ENCODE assay signal across 29 cellular contexts in the genomic region with DNA sequence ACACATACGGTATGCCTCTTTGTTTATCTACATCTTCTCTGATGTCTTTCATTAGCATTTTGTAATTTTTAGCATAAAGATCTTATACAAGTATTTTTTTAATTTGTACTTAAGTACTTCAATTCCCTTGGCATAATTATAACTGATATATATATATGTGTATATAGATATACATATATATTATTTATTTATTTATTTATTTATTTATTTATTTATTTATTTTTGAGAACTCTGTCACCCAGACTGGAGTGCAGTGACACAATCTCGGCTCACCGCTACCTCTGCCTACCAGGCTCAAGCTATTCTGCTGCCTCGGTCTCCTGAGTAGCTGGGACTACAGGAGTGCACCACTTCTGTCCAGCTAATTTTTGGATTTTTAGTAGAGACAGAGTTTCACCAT.
"Had no signal": no experiment of that assay in that cellular context is flagged by ENCODE, and none has a peak within 500 bp of the region (broad histone marks: within the 10 kb centered on the region; RNA-seq: fewer than 3 reads in every experiment).

No MANE protein-coding gene starts in this region.

- H3K4me1 ChIP-seq: suprapubic skin, testis, thyroid gland, tibial nerve, transverse colon, upper lobe of left lung, upper lobe of right lung, uterus, vagina had no signal

- H3K36me3 ChIP-seq: stomach, suprapubic skin, thoracic aorta, thyroid gland, tibial artery, tibial nerve, transverse colon, upper lobe of left lung, upper lobe of right lung, uterus, vagina had no signal

- H3K4me3 Mint-ChIP-seq: stimulated activated effector memory CD8-positive, alpha-beta T cell treated with anti-CD3 and anti-CD28 coated beads, Interleukin-12 subunit alpha, Interleukin-12 subunit beta, amount 100 ng/mL, for 72 hours; stimulated activated memory B cell treated with anti-CD40 and anti-IgM and Interleukin-4, amounts not matched to agents 10 μg/mL and 1 μg/mL and 100 μg/mL, for 72 hours; stimulated activated naive B cell treated with anti-CD40 and anti-IgM and Interleukin-4, amounts not matched to agents 10 μg/mL and 1 μg/mL and 100 μg/mL, for 72 hours; stimulated activated naive CD8-positive, alpha-beta T cell treated with anti-CD3 and anti-CD28 coated beads, Interleukin-15, amount 100 ng/mL, for 72 hours; stimulated activated naive CD8-positive, alpha-beta T cell treated with anti-CD3 and anti-CD28 coated beads, Interleukin-15, Interleukin-2, amounts not matched to agents 100 ng/mL and 50 ng/mL, for 24 hours; type B pancreatic cell had no signal

- DNase-seq: stimulated activated CD4-positive, alpha-beta T cell treated with anti-CD3 and anti-CD28 coated beads, Interleukin-2, amount 100 ng/mL, for 48 hours; stimulated activated CD4-positive, alpha-beta T cell treated with anti-CD3 and anti-CD28 coated beads, Interleukin-4, amount 100 ng/mL, for 1 hour; stimulated activated CD4-positive, alpha-beta T cell treated with anti-CD3 and anti-CD28 coated beads, Interleukin-4, amount 100 ng/mL, for 24 hours; stimulated activated CD4-positive, alpha-beta T cell treated with anti-CD3 and anti-CD28 coated beads, Interleukin-4, amount 100 ng/mL, for 4 hours; stimulated activated CD8-positive, alpha-beta memory T cell treated with anti-CD3 and anti-CD28 coated beads, Interleukin-4, amount 100 ng/mL, for 48 hours; stimulated activated naive B cell treated with anti-CD40 and anti-IgM and Interleukin-4, amounts not matched to agents 10 μg/mL and 1 μg/mL and 100 μg/mL, for 72 hours; stimulated activated naive CD4-positive, alpha-beta T cell; stimulated activated naive CD4-positive, alpha-beta T cell treated with Interleukin-2 at 50 U/mL for 16 hours; stimulated activated naive CD8-positive, alpha-beta T cell treated with anti-CD3 and anti-CD28 coated beads, Interleukin-15, amount 100 ng/mL, for 72 hours; stimulated activated naive CD8-positive, alpha-beta T cell treated with anti-CD3 and anti-CD28 coated beads, Interleukin-15, Interleukin-2, amounts not matched to agents 100 U/mL and 50 U/mL, for 24 hours; stomach; substantia nigra; testis; thyroid gland; tibial artery; transverse colon; trophoblast cell; upper lobe of left lung; upper lobe of right lung; uterus had no signal

- H3K27me3 Mint-ChIP-seq: stimulated activated memory B cell treated with anti-CD40 and anti-IgM and Interleukin-4, amounts not matched to agents 10 μg/mL and 1 μg/mL and 100 μg/mL, for 72 hours; stimulated activated naive B cell treated with anti-CD40 and anti-IgM and Interleukin-4, amounts not matched to agents 10 μg/mL and 1 μg/mL and 100 μg/mL, for 72 hours; stimulated activated naive CD8-positive, alpha-beta T cell treated with anti-CD3 and anti-CD28 coated beads, Interleukin-15, amount 100 ng/mL, for 72 hours; stimulated activated naive CD8-positive, alpha-beta T cell treated with anti-CD3 and anti-CD28 coated beads, Interleukin-15, Interleukin-2, amounts not matched to agents 100 ng/mL and 50 ng/mL, for 24 hours; type B pancreatic cell had no signal

- H3K27ac ChIP-seq: stomach, suprapubic skin, testis, thoracic aorta, thyroid gland, tibial artery, tibial nerve, transverse colon, upper lobe of left lung, upper lobe of right lung, uterus, vagina had no signal

- FAIRE-seq: urothelium cell line had no signal

- H3K9me3 ChIP-seq: stomach, suprapubic skin, testis, thoracic aorta, thyroid gland, transverse colon, upper lobe of left lung, upper lobe of right lung, uterus, vagina had no signal

- ATAC-seq: stimulated activated effector memory CD8-positive, alpha-beta T cell treated with anti-CD3 and anti-CD28 coated beads, Interleukin-12 subunit alpha, Interleukin-12 subunit beta, amount 100 ng/mL, for 72 hours; stimulated activated memory B cell treated with anti-CD40 and anti-IgM and Interleukin-4, amounts not matched to agents 10 μg/mL and 1 μg/mL and 100 μg/mL, for 72 hours; stimulated activated naive B cell treated with anti-CD40 and anti-IgM and Interleukin-4, amounts not matched to agents 10 μg/mL and 1 μg/mL and 100 μg/mL, for 72 hours; stimulated activated naive CD8-positive, alpha-beta T cell treated with anti-CD3 and anti-CD28 coated beads, Interleukin-15, amount 100 ng/mL, for 72 hours; stimulated activated naive CD8-positive, alpha-beta T cell treated with anti-CD3 and anti-CD28 coated beads, Interleukin-15, Interleukin-2, amounts not matched to agents 100 U/mL and 50 U/mL, for 24 hours; upper lobe of right lung had no signal

- H3K27ac Mint-ChIP-seq: stimulated activated effector memory CD8-positive, alpha-beta T cell treated with anti-CD3 and anti-CD28 coated beads, Interleukin-12 subunit alpha, Interleukin-12 subunit beta, amount 100 ng/mL, for 72 hours; stimulated activated memory B cell treated with anti-CD40 and anti-IgM and Interleukin-4, amounts not matched to agents 10 μg/mL and 1 μg/mL and 100 μg/mL, for 72 hours; stimulated activated naive B cell treated with anti-CD40 and anti-IgM and Interleukin-4, amounts not matched to agents 10 μg/mL and 1 μg/mL and 100 μg/mL, for 72 hours; stimulated activated naive CD8-positive, alpha-beta T cell treated with anti-CD3 and anti-CD28 coated beads, Interleukin-15, amount 100 ng/mL, for 72 hours; stimulated activated naive CD8-positive, alpha-beta T cell treated with anti-CD3 and anti-CD28 coated beads, Interleukin-15, Interleukin-2, amounts not matched to agents 100 ng/mL and 50 ng/mL, for 24 hours; type B pancreatic cell had no signal

- H3K36me3 Mint-ChIP-seq: stimulated activated effector memory CD8-positive, alpha-beta T cell treated with anti-CD3 and anti-CD28 coated beads, Interleukin-12 subunit alpha, Interleukin-12 subunit beta, amount 100 ng/mL, for 72 hours; stimulated activated memory B cell treated with anti-CD40 and anti-IgM and Interleukin-4, amounts not matched to agents 10 μg/mL and 1 μg/mL and 100 μg/mL, for 72 hours; stimulated activated naive B cell treated with anti-CD40 and anti-IgM and Interleukin-4, amounts not matched to agents 10 μg/mL and 1 μg/mL and 100 μg/mL, for 72 hours; type B pancreatic cell had no signal

- H3K4me3 ChIP-seq: stomach, suprapubic skin, testis, thoracic aorta, thyroid gland, tibial artery, tibial nerve, transverse colon, upper lobe of left lung, upper lobe of right lung, uterus, vagina had no signal

- H3K4me1 Mint-ChIP-seq: stimulated activated effector memory CD8-positive, alpha-beta T cell treated with anti-CD3 and anti-CD28 coated beads, Interleukin-12 subunit alpha, Interleukin-12 subunit beta, amount 100 ng/mL, for 72 hours; stimulated activated memory B cell treated with anti-CD40 and anti-IgM and Interleukin-4, amounts not matched to agents 10 μg/mL and 1 μg/mL and 100 μg/mL, for 72 hours; stimulated activated naive B cell treated with anti-CD40 and anti-IgM and Interleukin-4, amounts not matched to agents 10 μg/mL and 1 μg/mL and 100 μg/mL, for 72 hours; stimulated activated naive CD8-positive, alpha-beta T cell treated with anti-CD3 and anti-CD28 coated beads, Interleukin-15, amount 100 ng/mL, for 72 hours had no signal
